19 cellular contexts compared by ENCODE assay signal in the genomic region with DNA sequence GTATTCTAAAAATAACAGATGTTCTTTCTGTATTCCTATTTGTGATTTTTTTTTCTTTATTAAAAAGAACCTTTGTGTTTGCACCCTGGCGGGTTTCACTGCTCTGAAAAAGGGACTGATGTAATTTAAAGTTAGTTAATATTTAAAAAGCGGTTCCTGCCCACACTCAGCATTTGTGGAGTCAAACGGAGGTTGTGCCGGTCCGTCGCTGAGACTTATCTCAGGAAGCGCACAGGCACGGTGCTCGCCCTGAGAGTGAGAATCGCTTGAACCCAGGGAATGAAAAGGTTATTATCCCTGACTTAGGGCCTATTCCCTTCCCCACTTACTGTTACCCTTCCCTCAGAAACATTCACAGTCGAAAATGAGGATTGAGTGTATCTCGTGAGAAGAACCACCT.
"Had no signal": no experiment of that assay in that cellular context is flagged by ENCODE, and none has a peak within 500 bp of the region (broad histone marks: within the 10 kb centered on the region; RNA-seq: fewer than 3 reads in every experiment).

No MANE protein-coding gene starts in this region.

- ATAC-seq: esophagus mucosa; left cardiac atrium; naive thymus-derived CD4-positive, alpha-beta T cell; stimulated activated effector memory CD8-positive, alpha-beta T cell treated with anti-CD3 and anti-CD28 coated beads, Interleukin-12 subunit alpha, Interleukin-12 subunit beta, amount 100 ng/mL, for 72 hours; stimulated activated naive CD8-positive, alpha-beta T cell treated with anti-CD3 and anti-CD28 coated beads, Interleukin-15, Interleukin-2, amounts not matched to agents 100 U/mL and 50 U/mL, for 24 hours had no signal

- H3K27ac Mint-ChIP-seq: stimulated activated effector memory CD8-positive, alpha-beta T cell treated with anti-CD3 and anti-CD28 coated beads, Interleukin-12 subunit alpha, Interleukin-12 subunit beta, amount 100 ng/mL, for 72 hours; type B pancreatic cell had no signal

- FAIRE-seq: frontal cortex, urothelium cell line had no signal

- H3K36me3 Mint-ChIP-seq: naive thymus-derived CD4-positive, alpha-beta T cell; stimulated activated effector memory CD8-positive, alpha-beta T cell treated with anti-CD3 and anti-CD28 coated beads, Interleukin-12 subunit alpha, Interleukin-12 subunit beta, amount 100 ng/mL, for 72 hours; type B pancreatic cell had no signal

- H3K4me3 Mint-ChIP-seq: naive thymus-derived CD4-positive, alpha-beta T cell; stimulated activated effector memory CD8-positive, alpha-beta T cell treated with anti-CD3 and anti-CD28 coated beads, Interleukin-12 subunit alpha, Interleukin-12 subunit beta, amount 100 ng/mL, for 72 hours; type B pancreatic cell had no signal

- DNase-seq: cortex of kidney; dorsolateral prefrontal cortex; effector CD8-positive, alpha-beta T cell; heart left ventricle; hippocampal formation; left cardiac atrium; mesendoderm; naive thymus-derived CD4-positive, alpha-beta T cell; retina; right lobe of liver; stimulated activated CD4-positive, alpha-beta T cell treated with anti-CD3 and anti-CD28 coated beads, Interleukin-4, amount 100 ng/mL, for 1 hour; stimulated activated CD8-positive, alpha-beta memory T cell treated with anti-CD3 and anti-CD28 coated beads, Interleukin-4, amount 100 ng/mL, for 48 hours; stimulated activated naive CD8-positive, alpha-beta T cell treated with anti-CD3 and anti-CD28 coated beads, Interleukin-15, Interleukin-2, amounts not matched to agents 100 U/mL and 50 U/mL, for 24 hours; thyroid gland had no signal

- H3K9me3 Mint-ChIP-seq: stimulated activated effector memory CD8-positive, alpha-beta T cell treated with anti-CD3 and anti-CD28 coated beads, Interleukin-12 subunit alpha, Interleukin-12 subunit beta, amount 100 ng/mL, for 72 hours; type B pancreatic cell had no signal
